16 cellular contexts compared by ENCODE assay signal in genomic region chr15:66188464-66188863, GRCh38.
DNase-seq lines count a peak whose midpoint lies in the region; ATAC-seq and TF ChIP-seq lines count a peak whose summit lies in the region.
"Had no signal": no experiment of that assay in that cellular context is flagged by ENCODE, and none has a peak within 500 bp of the region (broad histone marks: within the 10 kb centered on the region; RNA-seq: fewer than 3 reads in every experiment).

No MANE protein-coding gene starts in this region.

- H3K27ac ChIP-seq in SK-N-SH (ENCODE audit: low read depth in 2 of 2, low read length in 1 of 2) = no peak overlapping the region
- peak overlapping the region; percentile 52; the same call in 1 of the 2 replicates for H3K27ac ChIP-seq in WERI-Rb-1
- no peak overlapping the region for H3K27ac ChIP-seq in upper lobe of right lung
- H3K27ac ChIP-seq: GM23248, left lung, psoas muscle, SK-N-MC, uterus had no signal

- H3K36me3 ChIP-seq in SK-N-SH (replicated peaks in 1 of 2; ENCODE audit: control insufficient read depth in 1 of 2, insufficient read depth in 2 of 2, low read length in 1 of 2) (no peaks in the 10 kb centered on the region), Loucy (ENCODE audit: insufficient read depth, low read length) (no peaks in the 10 kb centered on the region), WERI-Rb-1 (no peaks in the 10 kb centered on the region), upper lobe of right lung (no peaks in the 10 kb centered on the region)
- H3K36me3 ChIP-seq: left lung, uterus had no signal

- H4K20me1 ChIP-seq in SK-N-SH (ENCODE audit: insufficient read depth) (no peaks in the 10 kb centered on the region), Loucy (ENCODE audit: insufficient read depth, low read length, poor library complexity, severe bottlenecking) (no peaks in the 10 kb centered on the region)

- H3K4me3 ChIP-seq in SK-N-SH (ENCODE audit: low read depth in 2 of 2, low read length in 1 of 2) (no peak overlapping the region), Loucy (ENCODE audit: low read length, poor library complexity, severe bottlenecking) (no peak overlapping the region), WERI-Rb-1 (ENCODE audit: low read depth, low read length) (peak overlapping the region; percentile 21; the same call in 1 of the 2 replicates), upper lobe of right lung (no peak overlapping the region)
- H3K4me3 ChIP-seq: GM23248, left lung, psoas muscle, SK-N-MC, uterus had no signal

- no peaks in the 10 kb centered on the region for H3K9me3 ChIP-seq in SK-N-SH
- H3K9me3 ChIP-seq in Loucy (ENCODE audit: insufficient read depth, low read depth, low read length) = no peaks in the 10 kb centered on the region
- H3K9me3 ChIP-seq in WERI-Rb-1 (ENCODE audit: severe bottlenecking) = no peaks in the 10 kb centered on the region
- H3K9me3 ChIP-seq in upper lobe of right lung = no peaks in the 10 kb centered on the region
- H3K9me3 ChIP-seq: left lung, psoas muscle, uterus had no signal

- TF ChIP-seq EP300 in SK-N-SH (IDR thresholded peaks at IDR 0.05; ENCODE audit: borderline replicate concordance in 1 of 2, low read depth in 1 of 2, low read length in 1 of 2) = no peak

- H3K4me1 ChIP-seq in SK-N-SH (ENCODE audit: control insufficient read depth in 1 of 2, insufficient read depth in 2 of 2, low read depth in 1 of 2, low read length in 1 of 2) (peaks cover 0 to 18% of the 10 kb centered on the region in 2 experiments; a peak in 1 of 4 replicates), Loucy (ENCODE audit: insufficient read depth, low read length, poor library complexity, severe bottlenecking) (no peaks in the 10 kb centered on the region), upper lobe of right lung (no peaks in the 10 kb centered on the region)
- H3K4me1 ChIP-seq: left lung, psoas muscle, uterus had no signal

- DNase-seq in SK-N-SH (no peak), WERI-Rb-1 (peak; percentile 61), upper lobe of right lung (peak; percentile 41)
- DNase-seq in activated CD4-positive, alpha-beta T cell treated with anti-CD3 and anti-CD28 coated beads, Interleukin-2, amount 50 U/mL, for 1 hour = no peak
- DNase-seq: activated naive CD8-positive, alpha-beta T cell treated with anti-CD3 and anti-CD28 coated beads, Interleukin-2, amount 50 U/mL, for 24 hours; effector memory CD8-positive, alpha-beta T cell; GM23248; left lung; psoas muscle; stimulated activated naive CD8-positive, alpha-beta T cell treated with anti-CD3 and anti-CD28 coated beads, Interleukin-15, Interleukin-2, amounts not matched to agents 100 U/mL and 50 U/mL, for 24 hours; uterus had no signal

- H3K4me2 ChIP-seq in SK-N-SH = no peak overlapping the region
- H3K4me2 ChIP-seq in Loucy (ENCODE audit: low read depth, low read length, poor library complexity, severe bottlenecking) = no peak overlapping the region

- intact Hi-C loops in upper lobe of right lung (cut with DNase I) = no loop called here

- peak; percentile 60 for TF ChIP-seq RAD21 in SK-N-SH (IDR thresholded peaks at IDR 0.05; ENCODE audit: low read length)

- CTCF ChIA-PET in SK-N-SH (lab: Yijun Ruan, JAX) = interaction anchor here (1.2 to 1.3 kb wide), 2 partner anchors 272 to 275 kb away, joined by 3 read pairs; no protein-coding TSS in a partner anchor

- POLR2A ChIA-PET in SK-N-SH (lab: Yijun Ruan, JAX) = no interaction called here

- ATAC-seq in SK-N-SH treated with all-trans-retinoic acid at 6 μM for 48 hours = no peak; the same call in 2 of the 3 replicates
- no peak for ATAC-seq in upper lobe of right lung
- ATAC-seq in HG02798 (IDR thresholded peaks at IDR 0.05; ENCODE audit: poor library complexity, unreplicated experiment) = no peak
- no peak for ATAC-seq in HG02642 (IDR thresholded peaks at IDR 0.05; ENCODE audit: poor library complexity, unreplicated experiment)
- ATAC-seq: activated naive CD8-positive, alpha-beta T cell treated with anti-CD3 and anti-CD28 coated beads, Interleukin-2, amount 50 U/mL, for 24 hours; effector memory CD8-positive, alpha-beta T cell; left lung; psoas muscle; stimulated activated naive CD8-positive, alpha-beta T cell treated with anti-CD3 and anti-CD28 coated beads, Interleukin-15, Interleukin-2, amounts not matched to agents 100 U/mL and 50 U/mL, for 24 hours had no signal

- 56% methylated on average over 4 of the region's 4 CpGs for WGBS in SK-N-SH (ENCODE audit: low lambda C conversion rate)

- H3K9ac ChIP-seq in SK-N-SH (no peak overlapping the region), Loucy (ENCODE audit: low read depth, low read length, poor library complexity, severe bottlenecking) (no peak overlapping the region)
- H3K9ac ChIP-seq: GM23248 had no signal

- H3F3A ChIP-seq in SK-N-SH (replicated peaks; ENCODE audit: insufficient read depth) (no peaks in the 10 kb centered on the region), Loucy (ENCODE audit: low read depth) (no peaks in the 10 kb centered on the region)

- H3K27me3 ChIP-seq in SK-N-SH (ENCODE audit: insufficient read depth) (peaks cover 9% of the 10 kb centered on the region; the same call in 1 of the 2 replicates), Loucy (ENCODE audit: insufficient read depth, low read length, poor library complexity, severe bottlenecking) (no peaks in the 10 kb centered on the region), WERI-Rb-1 (ENCODE audit: insufficient read depth, low read depth, severe bottlenecking) (no peaks in the 10 kb centered on the region), upper lobe of right lung (peaks cover 13% of the 10 kb centered on the region)
- H3K27me3 ChIP-seq: uterus had no signal

- H3K9me2 ChIP-seq in SK-N-SH = no peaks in the 10 kb centered on the region
- H3K9me2 ChIP-seq in Loucy (replicated peaks; ENCODE audit: low read depth, low read length) = no peaks in the 10 kb centered on the region

- H3K79me2 ChIP-seq in SK-N-SH (ENCODE audit: insufficient read depth) (no peaks in the 10 kb centered on the region), Loucy (ENCODE audit: insufficient read depth, low read length) (no peaks in the 10 kb centered on the region)

- TF ChIP-seq CTCF in SK-N-SH (IDR thresholded peaks at IDR 0.05) (no peak), Loucy (conservative IDR thresholded peaks at IDR 0.05; ENCODE audit: low read length) (peak; percentile 37), WERI-Rb-1 (IDR thresholded peaks at IDR 0.05; ENCODE audit: low read depth, low read length) (peak; percentile 55; the same call in 1 of the 2 replicates), upper lobe of right lung (IDR thresholded peaks at IDR 0.05) (no peak)

- no peak overlapping the region for H2AFZ ChIP-seq in SK-N-SH (ENCODE audit: low read depth)
- no peak overlapping the region for H2AFZ ChIP-seq in Loucy (ENCODE audit: low read length)
- H2AFZ ChIP-seq: GM23248 had no signal

TF ChIP-seq in SK-N-SH, 30 proteins besides CTCF, POLR2A, EP300 and RAD21:
- TF ChIP-seq SMC3 (IDR thresholded peaks at IDR 0.05; ENCODE audit: low read depth, low read length) = peak; percentile 26; the same call in 1 of the 2 replicates
- TF ChIP-seq TEAD4 (IDR thresholded peaks at IDR 0.05; ENCODE audit: borderline replicate concordance, insufficient read depth) = no peak

TF ChIP-seq in SK-N-SH treated with all-trans-retinoic acid at 6 μM for 48 hours, 23 proteins besides CTCF, POLR2A, EP300 and RAD21 (continues in another document):
- TF ChIP-seq TCF4 (CRISPR knock-in tag; IDR thresholded peaks at IDR 0.05; ENCODE audit: borderline replicate concordance) = no peak
- no peak for TF ChIP-seq BACH2 (CRISPR knock-in tag; IDR thresholded peaks at IDR 0.05; ENCODE audit: borderline replicate concordance)
- no peak for TF ChIP-seq ZNF8 (CRISPR knock-in tag; IDR thresholded peaks at IDR 0.05)
- TF ChIP-seq CSRNP3 (CRISPR knock-in tag; IDR thresholded peaks at IDR 0.05) = no peak
- no peak for TF ChIP-seq ZC3H10 (CRISPR knock-in tag; IDR thresholded peaks at IDR 0.05)
- no peak for TF ChIP-seq TSHZ2 (CRISPR knock-in tag; IDR thresholded peaks at IDR 0.05)
- no peak for TF ChIP-seq ARNTL (CRISPR knock-in tag; IDR thresholded peaks at IDR 0.05; ENCODE audit: borderline replicate concordance, low read depth)
- TF ChIP-seq ZNF565 (CRISPR knock-in tag; conservative IDR thresholded peaks at IDR 0.05; ENCODE audit: low read depth) = no peak

Comparison
In these comparisons a context has a peak if more than half of its experiments do, and no peak if none do; other contexts are left out.
1. DNase-seq: peak in WERI-Rb-1 (single experiment) and upper lobe of right lung (single experiment); none in SK-N-SH (single experiment) and activated CD4-positive, alpha-beta T cell treated with anti-CD3 and anti-CD28 coated beads, Interleukin-2, amount 50 U/mL, for 1 hour (single experiment).
2. CTCF ChIP-seq: peak in Loucy (single experiment) and WERI-Rb-1 (single experiment); none in SK-N-SH (single experiment) and upper lobe of right lung (single experiment).